1 cellular context compared by ENCODE assay signal in genomic region chr10:95430231-95430951, GRCh38.
TF ChIP-seq lines count a peak whose summit lies in the region.

No MANE protein-coding gene starts in this region.

TF ChIP-seq in HepG2, 621 proteins besides CTCF, POLR2A, EP300 and RAD21 (continued from another document):
- TF ChIP-seq, protein P1, sequence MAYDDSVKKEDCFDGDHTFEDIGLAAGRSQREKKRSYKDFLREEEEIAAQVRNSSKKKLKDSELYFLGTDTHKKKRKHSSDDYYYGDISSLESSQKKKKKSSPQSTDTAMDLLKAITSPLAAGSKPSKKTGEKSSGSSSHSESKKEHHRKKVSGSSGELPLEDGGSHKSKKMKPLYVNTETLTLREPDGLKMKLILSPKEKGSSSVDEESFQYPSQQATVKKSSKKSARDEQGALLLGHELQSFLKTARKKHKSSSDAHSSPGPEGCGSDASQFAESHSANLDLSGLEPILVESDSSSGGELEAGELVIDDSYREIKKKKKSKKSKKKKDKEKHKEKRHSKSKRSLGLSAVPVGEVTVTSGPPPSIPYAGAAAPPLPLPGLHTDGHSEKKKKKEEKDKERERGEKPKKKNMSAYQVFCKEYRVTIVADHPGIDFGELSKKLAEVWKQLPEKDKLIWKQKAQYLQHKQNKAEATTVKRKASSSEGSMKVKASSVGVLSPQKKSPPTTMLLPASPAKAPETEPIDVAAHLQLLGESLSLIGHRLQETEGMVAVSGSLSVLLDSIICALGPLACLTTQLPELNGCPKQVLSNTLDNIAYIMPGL (CRISPR knock-in tag; IDR thresholded peaks at IDR 0.05; ENCODE audit: borderline replicate concordance in 1 of 2, low read depth in 1 of 2) = peak; percentile 22 to 66; a peak in 1 of 4 replicates
- no peak for TF ChIP-seq ZNF703 (CRISPR knock-in tag; IDR thresholded peaks at IDR 0.05; ENCODE audit: borderline replicate concordance)
- TF ChIP-seq AGO1 (IDR thresholded peaks at IDR 0.05; ENCODE audit: low read depth, low read length, poor library complexity, severe bottlenecking) = no peak
- TF ChIP-seq NFE2L2 (IDR thresholded peaks at IDR 0.05; ENCODE audit: low read length) = 0 out of 2 replicates have a peak, but pooled peaks have one; percentile 2
- no peak for TF ChIP-seq ZFP1 (CRISPR knock-in tag; IDR thresholded peaks at IDR 0.05)
- TF ChIP-seq STAG1 (CRISPR knock-in tag; IDR thresholded peaks at IDR 0.05) = peak; percentile 96
- peak; percentile 39; the same call in 1 of the 2 replicates for TF ChIP-seq KDM3A (CRISPR knock-in tag; IDR thresholded peaks at IDR 0.05; ENCODE audit: low read depth)
- 0 out of 2 replicates have a peak, but pooled peaks have one; percentile 33 for TF ChIP-seq THAP11 (CRISPR knock-in tag; IDR thresholded peaks at IDR 0.05)
- TF ChIP-seq SALL1 (CRISPR knock-in tag; IDR thresholded peaks at IDR 0.05) = peak; percentile 51; the same call in 1 of the 2 replicates
- TF ChIP-seq ZNF678 (CRISPR knock-in tag; IDR thresholded peaks at IDR 0.05) = no peak
- no peak for TF ChIP-seq ZMYM4 (CRISPR knock-in tag; IDR thresholded peaks at IDR 0.05)
- TF ChIP-seq JARID2 (CRISPR knock-in tag; IDR thresholded peaks at IDR 0.05; ENCODE audit: insufficient replicate concordance) = no peak
- no peak for TF ChIP-seq ZNF263 (CRISPR knock-in tag; IDR thresholded peaks at IDR 0.05)
- TF ChIP-seq, protein P2, sequence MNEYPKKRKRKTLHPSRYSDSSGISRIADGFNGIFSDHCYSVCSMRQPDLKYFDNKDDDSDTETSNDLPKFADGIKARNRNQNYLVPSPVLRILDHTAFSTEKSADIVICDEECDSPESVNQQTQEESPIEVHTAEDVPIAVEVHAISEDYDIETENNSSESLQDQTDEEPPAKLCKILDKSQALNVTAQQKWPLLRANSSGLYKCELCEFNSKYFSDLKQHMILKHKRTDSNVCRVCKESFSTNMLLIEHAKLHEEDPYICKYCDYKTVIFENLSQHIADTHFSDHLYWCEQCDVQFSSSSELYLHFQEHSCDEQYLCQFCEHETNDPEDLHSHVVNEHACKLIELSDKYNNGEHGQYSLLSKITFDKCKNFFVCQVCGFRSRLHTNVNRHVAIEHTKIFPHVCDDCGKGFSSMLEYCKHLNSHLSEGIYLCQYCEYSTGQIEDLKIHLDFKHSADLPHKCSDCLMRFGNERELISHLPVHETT (CRISPR knock-in tag; conservative IDR thresholded peaks at IDR 0.05) = no peak
